8 cellular contexts compared by ENCODE assay signal in the genomic region with DNA sequence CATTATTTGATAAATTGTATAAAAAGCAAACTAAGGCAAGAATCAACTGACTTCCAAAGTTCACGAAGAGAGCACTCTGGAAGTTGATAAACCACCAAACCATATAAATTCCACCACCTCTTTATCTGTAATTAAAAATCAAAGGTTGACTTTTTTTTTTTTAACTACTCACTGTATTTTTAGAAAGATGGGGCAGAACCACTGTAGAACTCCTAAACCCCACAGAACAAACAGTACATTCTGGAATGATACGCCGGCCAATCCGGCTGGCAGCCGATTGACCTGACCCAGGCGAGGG. TPM values are rescaled to one million over a fixed set of nuclear protein-coding genes. Genes with fewer than 3 reads are reported as not detected.
DNase-seq lines count a peak whose midpoint lies in the region; ATAC-seq and TF ChIP-seq lines count a peak whose summit lies in the region.

No MANE protein-coding gene starts in this region.

- no peak for TF ChIP-seq POLR2A in sigmoid colon (IDR thresholded peaks at IDR 0.05)

- peak overlapping the region; percentile 91; the same call in 1 of the 2 replicates for H3K4me2 ChIP-seq in SK-N-SH
- peak overlapping the region; percentile 48 for H3K4me2 ChIP-seq in fibroblast of lung (ENCODE audit: extremely low read depth, insufficient read depth, low read length)

- H3K79me2 ChIP-seq in SK-N-SH (ENCODE audit: insufficient read depth), result peaks cover 46% of the 10 kb centered on the region
- peaks cover 35% of the 10 kb centered on the region for H3K79me2 ChIP-seq in fibroblast of lung (ENCODE audit: control insufficient read depth, insufficient read depth, low read length)

- H3K9me3 ChIP-seq in SK-N-SH (no peaks in the 10 kb centered on the region), fibroblast of lung (ENCODE audit: control insufficient read depth, insufficient read depth, low read depth, low read length) (no peaks in the 10 kb centered on the region), sigmoid colon (no peaks in the 10 kb centered on the region)

- peak overlapping the region; percentile 31 for H3K4me3 ChIP-seq in GM12875 (ENCODE audit: low read depth, low read length)
- H3K4me3 ChIP-seq in SK-N-SH (ENCODE audit: low read depth in 2 of 2, low read length in 1 of 2), result peak overlapping the region; percentile 48 to 98
- H3K4me3 ChIP-seq in fibroblast of lung (replicated peaks in 1 of 4; ENCODE audit: control extremely low read depth in 1 of 4, insufficient read depth in 1 of 4, low read depth in 3 of 4, low read length in 4 of 4), result peak overlapping the region; percentile 10 to 99 (median 60)
- H3K4me3 ChIP-seq in sigmoid colon, result peak overlapping the region; percentile 67 to 95 (median 90)

- H3K9ac ChIP-seq in SK-N-SH (no peak overlapping the region; the same call in 1 of the 2 replicates), fibroblast of lung (ENCODE audit: insufficient read depth, low read length) (no peak overlapping the region)

- H3K4me1 ChIP-seq in SK-N-SH (ENCODE audit: control insufficient read depth in 1 of 2, insufficient read depth in 2 of 2, low read depth in 1 of 2, low read length in 1 of 2), result peaks cover 12 to 24% of the 10 kb centered on the region in 2 experiments; a peak in 3 of 4 replicates
- peaks cover 5% of the 10 kb centered on the region for H3K4me1 ChIP-seq in fibroblast of lung (ENCODE audit: control insufficient read depth, extremely low read depth, insufficient read depth, low read length)
- H3K4me1 ChIP-seq in sigmoid colon, result peaks cover 0 to 27% (median 18%) of the 10 kb centered on the region in 4 donors

- DNase-seq in SK-N-SH (no peak), fibroblast of lung (ENCODE audit: low read depth in 2 of 2) (no peak), sigmoid colon (no peak), GM13977 (ENCODE audit: low spot score) (no peak), AG20443 (ENCODE audit: low spot score) (no peak)

- H2AFZ ChIP-seq in SK-N-SH (ENCODE audit: low read depth) (peak overlapping the region; percentile 92), fibroblast of lung (ENCODE audit: low read length) (peak overlapping the region; percentile 30)

- H3K27ac ChIP-seq in SK-N-SH (ENCODE audit: low read depth in 2 of 2, low read length in 1 of 2) (peak overlapping the region; percentile 4 to 64; a peak in 3 of 4 replicates), fibroblast of lung (ENCODE audit: insufficient read depth, low read length) (no peak overlapping the region), sigmoid colon (peak overlapping the region; percentile 84 to 88 (median 88))

- POLR2A ChIA-PET in SK-N-SH (lab: Yijun Ruan, JAX), result interaction anchor here (1.2 to 1.5 kb wide), 2 partner anchors 23 to 69 kb away, joined by 3 to 25 read pairs; a partner anchor contains a TSS

- TF ChIP-seq RAD21 in SK-N-SH (IDR thresholded peaks at IDR 0.05; ENCODE audit: low read length), result no peak

- H3K27me3 ChIP-seq in SK-N-SH (ENCODE audit: insufficient read depth), result no peaks in the 10 kb centered on the region
- H3K27me3 ChIP-seq in fibroblast of lung (ENCODE audit: control insufficient read depth, insufficient read depth, low read length), result no peaks in the 10 kb centered on the region
- no peaks in the 10 kb centered on the region for H3K27me3 ChIP-seq in sigmoid colon

- intact Hi-C loops in sigmoid colon (cut with DNase I), result loop anchor here (2.0 kb wide), 1 partner anchor 68 kb away; a partner anchor contains a TSS

- peaks cover 27 to 29% of the 10 kb centered on the region in 2 experiments for H3K36me3 ChIP-seq in SK-N-SH (replicated peaks in 1 of 2; ENCODE audit: control insufficient read depth in 1 of 2, insufficient read depth in 2 of 2, low read length in 1 of 2)
- no peaks in the 10 kb centered on the region for H3K36me3 ChIP-seq in fibroblast of lung (ENCODE audit: control insufficient read depth, insufficient read depth, low read length)
- peaks cover 0 to 13% (median 2%) of the 10 kb centered on the region in 4 donors for H3K36me3 ChIP-seq in sigmoid colon

- ATAC-seq in HG02798 (IDR thresholded peaks at IDR 0.05; ENCODE audit: poor library complexity, unreplicated experiment) (no peak), GM19324 (IDR thresholded peaks at IDR 0.05; ENCODE audit: low FRiP score, unreplicated experiment) (no peak)

- peaks cover 9% of the 10 kb centered on the region for H3F3A ChIP-seq in SK-N-SH (replicated peaks; ENCODE audit: insufficient read depth)

- H4K20me1 ChIP-seq in SK-N-SH (ENCODE audit: insufficient read depth) (peaks cover 32% of the 10 kb centered on the region), fibroblast of lung (ENCODE audit: control insufficient read depth, extremely low read depth, insufficient read depth, low read length) (no peaks in the 10 kb centered on the region)

- H3K9me2 ChIP-seq in SK-N-SH, result no peaks in the 10 kb centered on the region

- in situ Hi-C loops in GM13977 (cut with MboI; ENCODE audit: low pct_unique_long_range_greater_than_20kb, low sequenced_read_pairs, unreplicated experiment), result no loop called here

- TF ChIP-seq EP300 in SK-N-SH (IDR thresholded peaks at IDR 0.05; ENCODE audit: borderline replicate concordance in 1 of 2, low read depth in 1 of 2, low read length in 1 of 2) (no peak; a peak in 1 of 4 replicates), sigmoid colon (IDR thresholded peaks at IDR 0.05) (no peak)

- TF ChIP-seq CTCF in GM12875 (IDR thresholded peaks at IDR 0.05; ENCODE audit: borderline replicate concordance, insufficient read depth, low read depth, low read length) (no peak), SK-N-SH (IDR thresholded peaks at IDR 0.05) (no peak), fibroblast of lung (conservative IDR thresholded peaks at IDR 0.05 in 1 of 2, IDR thresholded peaks at IDR 0.05 in 1 of 2; ENCODE audit: low read depth in 1 of 2, low read length in 2 of 2) (no peak), sigmoid colon (IDR thresholded peaks at IDR 0.05) (no peak), GM13977 (IDR thresholded peaks at IDR 0.05; ENCODE audit: extremely low read depth, insufficient read depth, missing control alignments) (no peak)

- CTCF ChIA-PET in SK-N-SH (lab: Yijun Ruan, JAX), result interaction anchor here (1.0 kb wide), 1 partner anchor 29 kb away, joined by 3 read pairs; no protein-coding TSS in a partner anchor

- 11% methylated on average over 6 of the region's 6 CpGs for WGBS in SK-N-SH (ENCODE audit: low lambda C conversion rate)
- WGBS in sigmoid colon, 2 donors, result 1 to 2% methylated on average over 6 of the region's 6 CpGs

TF ChIP-seq in SK-N-SH, 30 proteins besides CTCF, POLR2A, EP300 and RAD21 (continues in another document):
- TF ChIP-seq, protein P1, sequence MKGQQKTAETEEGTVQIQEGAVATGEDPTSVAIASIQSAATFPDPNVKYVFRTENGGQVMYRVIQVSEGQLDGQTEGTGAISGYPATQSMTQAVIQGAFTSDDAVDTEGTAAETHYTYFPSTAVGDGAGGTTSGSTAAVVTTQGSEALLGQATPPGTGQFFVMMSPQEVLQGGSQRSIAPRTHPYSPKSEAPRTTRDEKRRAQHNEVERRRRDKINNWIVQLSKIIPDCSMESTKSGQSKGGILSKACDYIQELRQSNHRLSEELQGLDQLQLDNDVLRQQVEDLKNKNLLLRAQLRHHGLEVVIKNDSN (IDR thresholded peaks at IDR 0.05; ENCODE audit: borderline replicate concordance, low read depth), result no peak
- TF ChIP-seq ELF1 (IDR thresholded peaks at IDR 0.05) (no peak), EZH2phosphoT487 (IDR thresholded peaks at IDR 0.05; ENCODE audit: borderline replicate concordance, low read depth) (no peak), NFIC (IDR thresholded peaks at IDR 0.05; ENCODE audit: borderline replicate concordance) (no peak), GATA2 (CRISPR knock-in tag; IDR thresholded peaks at IDR 0.05) (no peak), FOXJ3 (CRISPR knock-in tag; IDR thresholded peaks at IDR 0.05) (no peak)
- TF ChIP-seq, protein P2, sequence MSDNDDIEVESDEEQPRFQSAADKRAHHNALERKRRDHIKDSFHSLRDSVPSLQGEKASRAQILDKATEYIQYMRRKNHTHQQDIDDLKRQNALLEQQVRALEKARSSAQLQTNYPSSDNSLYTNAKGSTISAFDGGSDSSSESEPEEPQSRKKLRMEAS (IDR thresholded peaks at IDR 0.05; ENCODE audit: low read depth), result no peak
- TF ChIP-seq, protein P3, sequence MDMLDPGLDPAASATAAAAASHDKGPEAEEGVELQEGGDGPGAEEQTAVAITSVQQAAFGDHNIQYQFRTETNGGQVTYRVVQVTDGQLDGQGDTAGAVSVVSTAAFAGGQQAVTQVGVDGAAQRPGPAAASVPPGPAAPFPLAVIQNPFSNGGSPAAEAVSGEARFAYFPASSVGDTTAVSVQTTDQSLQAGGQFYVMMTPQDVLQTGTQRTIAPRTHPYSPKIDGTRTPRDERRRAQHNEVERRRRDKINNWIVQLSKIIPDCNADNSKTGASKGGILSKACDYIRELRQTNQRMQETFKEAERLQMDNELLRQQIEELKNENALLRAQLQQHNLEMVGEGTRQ (IDR thresholded peaks at IDR 0.05; ENCODE audit: borderline replicate concordance, low read depth, low read length), result no peak

RNA-seq across cellular contexts. Expression of a gene that starts 0.4 kb away (rescaled TPM):
- polyA plus RNA-seq in SK-N-SH (2012; rRNA removed), result 49.0 and 62.0 TPM in 2 replicates
- polyA plus RNA-seq in SK-N-SH (2012; cell fraction: cytosol; rRNA removed), result 83.5 and 112 TPM in 2 replicates
- polyA plus RNA-seq in SK-N-SH (2012; cell fraction: nucleus; rRNA removed), result 38.1 and 75.6 TPM in 2 replicates
- 449 and 600 TPM in 2 replicates for total RNA-seq in fibroblast of lung
- polyA plus RNA-seq in fibroblast of lung, result 173 and 210 TPM in 2 replicates
- 143 and 171 TPM in 2 replicates for polyA plus RNA-seq in fibroblast of lung (2012)
- 85.4 and 99.1 TPM in 2 replicates for polyA minus RNA-seq in fibroblast of lung (ENCODE audit: low replicate concordance)
- 100 to 1,000 TPM; 119 to 181 (median 133) TPM for total RNA-seq in sigmoid colon
- polyA plus RNA-seq in sigmoid colon, result 100 to 1,000 TPM in 2 of 3 donors, 10 to 100 TPM in 1; 78.0 to 180 (median 154) TPM

RNA-seq across cellular contexts. Expression of a gene that starts 22.9 kb away (rescaled TPM):
- 7.8 and 8.6 TPM in 2 replicates for polyA plus RNA-seq in SK-N-SH (2012; rRNA removed)
- 10.5 and 13.4 TPM in 2 replicates for polyA plus RNA-seq in SK-N-SH (2012; cell fraction: cytosol; rRNA removed)
- 5.4 and 10.4 TPM in 2 replicates for polyA plus RNA-seq in SK-N-SH (2012; cell fraction: nucleus; rRNA removed)
- 6.4 and 7.4 TPM in 2 replicates for total RNA-seq in fibroblast of lung
- polyA plus RNA-seq in fibroblast of lung, result 5.4 and 5.9 TPM in 2 replicates
- polyA plus RNA-seq in fibroblast of lung (2012), result 14.5 and 19.9 TPM in 2 replicates
- polyA minus RNA-seq in fibroblast of lung (ENCODE audit: low replicate concordance), result 0.20 and 0.41 TPM in 2 replicates
- total RNA-seq in sigmoid colon, result 10 to 100 TPM in 2 of 4 donors, 1 to 10 TPM in 2; 3.3 to 13.2 (median 8.1) TPM
- polyA plus RNA-seq in sigmoid colon, result 10 to 100 TPM in 1 of 3 donors, 1 to 10 TPM in 2; 8.2 to 11.8 (median 8.4) TPM

RNA-seq across cellular contexts. Expression of a gene that starts 23.5 kb away (rescaled TPM):
- 7.7 and 7.8 TPM in 2 replicates for polyA plus RNA-seq in SK-N-SH (2012; rRNA removed)
- polyA plus RNA-seq in SK-N-SH (2012; cell fraction: cytosol; rRNA removed), result 10.7 and 13.1 TPM in 2 replicates
- polyA plus RNA-seq in SK-N-SH (2012; cell fraction: nucleus; rRNA removed), result 3.2 and 5.6 TPM in 2 replicates
- 1.3 and 19.7 TPM in 2 replicates for total RNA-seq in fibroblast of lung
- polyA plus RNA-seq in fibroblast of lung, result 5.6 and 25.1 TPM in 2 replicates
- polyA plus RNA-seq in fibroblast of lung (2012), result 3.5 and 20.9 TPM in 2 replicates
- polyA minus RNA-seq in fibroblast of lung (ENCODE audit: low replicate concordance), result 0.16 and 0.33 TPM in 2 replicates
- 1 to 10 TPM in 2 of 4 donors, not detected in 2; 1.1 to 3.0 TPM for total RNA-seq in sigmoid colon
- 10 to 100 TPM in 1 of 3 donors, 1 to 10 TPM in 2; 1.2 to 18.1 (median 4.4) TPM for polyA plus RNA-seq in sigmoid colon

Comparison
In these comparisons a context has a peak if more than half of its experiments do, and no peak if none do; other contexts are left out.
1. H3K4me3 ChIP-seq: peak in every context shown above with its lines; median percentile 90 in sigmoid colon; 73 in SK-N-SH; 60 in fibroblast of lung; 31 in GM12875.